Comparison of ENCODE assay signal across 12 cellular contexts in the genomic region with DNA sequence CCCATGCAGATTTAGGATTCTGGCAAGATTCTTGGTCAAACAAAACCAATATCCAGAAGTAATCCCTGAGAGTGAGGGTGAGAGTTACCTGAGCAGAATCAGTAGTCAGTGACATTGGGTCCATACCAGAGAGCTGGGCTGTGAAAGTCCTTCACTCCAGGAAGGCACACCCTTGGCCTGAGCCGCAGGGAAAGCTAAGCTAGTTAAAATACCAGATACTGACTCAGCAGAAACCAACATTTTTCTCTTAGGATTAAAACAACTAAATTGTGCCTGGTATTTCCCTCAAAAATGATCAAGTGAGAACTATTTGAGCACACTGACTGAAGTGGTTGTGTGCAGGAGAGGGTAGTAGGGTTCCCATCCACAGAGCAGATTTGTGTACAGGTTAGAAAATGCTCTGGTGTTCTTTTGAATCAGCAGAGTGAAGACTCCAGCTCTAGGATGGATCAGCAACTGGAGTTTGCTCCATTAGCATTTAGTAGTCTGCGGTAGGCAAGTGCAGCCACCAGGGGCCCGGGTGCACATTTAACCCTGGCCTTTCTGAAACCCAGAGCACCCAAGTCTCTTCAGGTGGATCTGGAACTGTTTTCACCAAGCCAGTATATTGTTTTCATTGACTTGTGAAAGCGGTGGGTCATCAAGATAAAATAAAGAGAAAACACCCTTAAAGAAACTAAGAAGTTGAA.
DNase-seq lines count a peak whose midpoint lies in the region; ATAC-seq and TF ChIP-seq lines count a peak whose summit lies in the region.
"Had no signal": no experiment of that assay in that cellular context is flagged by ENCODE, and none has a peak within 500 bp of the region (broad histone marks: within the 10 kb centered on the region; RNA-seq: fewer than 3 reads in every experiment).

No MANE protein-coding gene starts in this region.

- H3K9me3 ChIP-seq in BE2C (no peaks in the 10 kb centered on the region), HUES6 (ENCODE audit: control insufficient read depth, insufficient read depth, low read depth, low read length) (no peaks in the 10 kb centered on the region)
- no peaks in the 10 kb centered on the region for H3K9me3 ChIP-seq in CD8-positive, alpha-beta T cell (ENCODE audit: low read length)

- peaks cover 9% of the 10 kb centered on the region for H3K4me1 Mint-ChIP-seq in nephron progenitor cell
- H3K4me1 Mint-ChIP-seq in CD8-positive, alpha-beta T cell (ENCODE audit: low read depth) = no peaks in the 10 kb centered on the region

- ATAC-seq in GM21576 (IDR thresholded peaks at IDR 0.05; ENCODE audit: unreplicated experiment) = no peak
- no peak for ATAC-seq in CD8-positive, alpha-beta T cell

- TF ChIP-seq CTCF in BE2C (IDR thresholded peaks at IDR 0.05; ENCODE audit: low read depth, low read length) = peak; percentile 33
- TF ChIP-seq CTCF in nephron progenitor cell (IDR thresholded peaks at IDR 0.05) = peak; percentile 6
- no peak for TF ChIP-seq CTCF in CD8-positive, alpha-beta T cell (IDR thresholded peaks at IDR 0.05)

- H3K27ac ChIP-seq in HUES6 (ENCODE audit: low read depth, low read length) = peak overlapping the region; percentile 36
- H3K27ac ChIP-seq in CD8-positive, alpha-beta T cell (ENCODE audit: low read depth, low read length) = no peak overlapping the region

- CTCF ChIA-PET in CD8-positive, alpha-beta T cell (lab: Charles Lee) = interaction anchor here (1.3 kb wide), 2 partner anchors 14 to 52 kb away, joined by 3 to 4 read pairs; no protein-coding TSS in a partner anchor

- DNase-seq in BE2C (no peak), dedifferentiated amniotic fluid mesenchymal stem cell (ENCODE audit: extremely low spot score) (peak; percentile 25), nephron progenitor cell (no peak), activated gamma-delta T cell (lab: John Stamatoyannopoulos, UW) (no peak)
- DNase-seq in effector CD8-positive, alpha-beta T cell (lab: John Stamatoyannopoulos, UW) = no peak
- no peak for DNase-seq in CD8-positive, alpha-beta T cell
- DNase-seq: effector memory CD4-positive, alpha-beta T cell; NCI-H1092 treated with DMSO at 0.1 percent for 48 hours; stimulated activated naive CD4-positive, alpha-beta T cell treated with Interleukin-2 at 50 U/mL for 16 hours had no signal

- H3K9me3 Mint-ChIP-seq in nephron progenitor cell = peaks cover 5% of the 10 kb centered on the region
- no peaks in the 10 kb centered on the region for H3K9me3 Mint-ChIP-seq in CD8-positive, alpha-beta T cell
- H3K9me3 Mint-ChIP-seq: nephron had no signal

- H3K36me3 Mint-ChIP-seq in nephron progenitor cell (ENCODE audit: low read depth) = no peaks in the 10 kb centered on the region
- no peaks in the 10 kb centered on the region for H3K36me3 Mint-ChIP-seq in CD8-positive, alpha-beta T cell

- H3K4me3 ChIP-seq in BE2C (ENCODE audit: low read depth, low read length) (no peak overlapping the region), HUES6 (ENCODE audit: low read depth, low read length) (no peak overlapping the region)
- no peak overlapping the region for H3K4me3 ChIP-seq in CD8-positive, alpha-beta T cell (ENCODE audit: low read depth, low read length)

- H3K27ac Mint-ChIP-seq in nephron progenitor cell = no peak overlapping the region
- no peak overlapping the region for H3K27ac Mint-ChIP-seq in CD8-positive, alpha-beta T cell

- intact Hi-C loops in CD8-positive, alpha-beta T cell (cut with DNase I, micrococcal nuclease) = no loop called here

- H3K27me3 Mint-ChIP-seq in nephron progenitor cell (ENCODE audit: low read depth, poor library complexity) = peaks cover 22% of the 10 kb centered on the region
- H3K27me3 Mint-ChIP-seq in CD8-positive, alpha-beta T cell (ENCODE audit: low read depth) = peaks cover 14% of the 10 kb centered on the region

- no peak overlapping the region for H3K4me3 Mint-ChIP-seq in nephron progenitor cell
- no peak overlapping the region for H3K4me3 Mint-ChIP-seq in CD8-positive, alpha-beta T cell
- H3K4me3 Mint-ChIP-seq: nephron had no signal

- H3K27me3 ChIP-seq in BE2C = no peaks in the 10 kb centered on the region
- H3K27me3 ChIP-seq in HUES6 (ENCODE audit: control insufficient read depth, insufficient read depth, low read length) = no peaks in the 10 kb centered on the region
- no peaks in the 10 kb centered on the region for H3K27me3 ChIP-seq in CD8-positive, alpha-beta T cell (ENCODE audit: insufficient read depth, low read length)

- POLR2A ChIA-PET in CD8-positive, alpha-beta T cell (lab: Charles Lee) = no interaction called here

- H3K4me1 ChIP-seq in BE2C (peaks cover 10% of the 10 kb centered on the region; the same call in 1 of the 2 replicates), HUES6 (ENCODE audit: control insufficient read depth, insufficient read depth, low read length) (peaks cover 26% of the 10 kb centered on the region)
- H3K4me1 ChIP-seq in CD8-positive, alpha-beta T cell (ENCODE audit: insufficient read depth, low read length) = no peaks in the 10 kb centered on the region

- no peaks in the 10 kb centered on the region for H3K36me3 ChIP-seq in BE2C
- H3K36me3 ChIP-seq in HUES6 (ENCODE audit: control insufficient read depth, insufficient read depth, low read length) = no peaks in the 10 kb centered on the region
- no peaks in the 10 kb centered on the region for H3K36me3 ChIP-seq in CD8-positive, alpha-beta T cell (ENCODE audit: insufficient read depth, low read length)

- peak overlapping the region; percentile 10 for H3K9ac ChIP-seq in HUES6 (ENCODE audit: low read length)
